In the genomic region with DNA sequence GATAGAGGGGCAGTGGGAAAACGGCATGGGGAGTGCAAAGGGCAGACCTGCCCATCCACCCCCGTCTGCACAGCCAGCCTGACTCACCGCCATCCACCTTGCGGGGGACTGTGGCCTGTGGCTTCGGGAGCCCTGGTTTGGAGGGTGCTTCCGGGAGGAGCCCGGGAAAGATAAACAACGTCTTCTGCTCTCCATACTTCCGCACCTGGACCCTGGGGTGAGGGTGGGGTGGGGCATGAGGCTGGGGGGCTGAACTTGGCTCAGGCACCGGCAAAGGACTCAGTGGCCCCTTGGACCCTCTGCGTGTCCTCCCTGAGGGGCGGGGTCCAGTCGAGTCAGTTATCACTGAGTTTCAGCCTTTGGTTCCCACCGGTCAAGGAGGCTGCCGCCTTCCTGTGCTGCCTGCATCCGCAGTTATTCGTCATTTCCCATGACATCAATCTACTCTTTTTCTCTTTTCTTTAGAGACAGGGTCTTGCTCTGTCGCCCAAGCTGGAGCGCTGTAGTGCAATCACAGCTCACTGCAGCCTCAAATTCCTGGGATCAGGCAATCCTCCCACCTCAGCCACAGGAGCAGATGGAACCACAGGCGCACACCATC, we compare ENCODE assay signal across 29 cellular contexts. TPM values are rescaled to one million over a fixed set of nuclear protein-coding genes. Genes with fewer than 3 reads are reported as not detected.
DNase-seq lines count a peak whose midpoint lies in the region; ATAC-seq lines count a peak whose summit lies in the region.
"Had no signal": no experiment of that assay in that cellular context is flagged by ENCODE, and none has a peak within 500 bp of the region (broad histone marks: within the 10 kb centered on the region; RNA-seq: fewer than 3 reads in every experiment).

No MANE protein-coding gene starts in this region.

- CTCF ChIA-PET in activated CD8-positive, alpha-beta memory T cell treated with anti-CD3 and anti-CD28 coated beads, Interleukin-2, amount 10 ng/mL, durations not matched to agents 7 days and 5 days (lab: Charles Lee): interaction anchor here (1.4 to 1.7 kb wide), 2 partner anchors 80 to 103 kb away, joined by 3 to 5 read pairs; no protein-coding TSS in a partner anchor

- H3K9me3 Mint-ChIP-seq in activated CD8-positive, alpha-beta memory T cell treated with anti-CD3 and anti-CD28 coated beads, Interleukin-2, amount 10 ng/mL, durations not matched to agents 7 days and 5 days (ENCODE audit: low read depth): no peaks in the 10 kb centered on the region
- H3K9me3 Mint-ChIP-seq: activated CD4-positive, alpha-beta memory T cell treated with anti-CD3 and anti-CD28 coated beads for 36 hours; CD4-positive, alpha-beta T cell; GM23338; HFFc6 had no signal

- H3K27me3 Mint-ChIP-seq in activated CD8-positive, alpha-beta memory T cell treated with anti-CD3 and anti-CD28 coated beads, Interleukin-2, amount 10 ng/mL, durations not matched to agents 7 days and 5 days: no peaks in the 10 kb centered on the region
- H3K27me3 Mint-ChIP-seq: activated CD4-positive, alpha-beta memory T cell treated with anti-CD3 and anti-CD28 coated beads for 36 hours; CD4-positive, alpha-beta T cell had no signal

- ATAC-seq in activated CD8-positive, alpha-beta memory T cell treated with anti-CD3 and anti-CD28 coated beads, Interleukin-2, amount 10 ng/mL, durations not matched to agents 7 days and 5 days: no peak
- no peak for ATAC-seq in HG02885 (IDR thresholded peaks at IDR 0.05; ENCODE audit: poor library complexity, unreplicated experiment)
- no peak for ATAC-seq in HG03139 (IDR thresholded peaks at IDR 0.05; ENCODE audit: unreplicated experiment)
- ATAC-seq: activated CD4-positive, CD25-positive, alpha-beta regulatory T cell treated with anti-CD3 and anti-CD28 coated beads, Interleukin-2, amount 50 U/mL, for 24 hours; body of pancreas; GM23338 had no signal

- H3K4me1 Mint-ChIP-seq in activated CD8-positive, alpha-beta memory T cell treated with anti-CD3 and anti-CD28 coated beads, Interleukin-2, amount 10 ng/mL, durations not matched to agents 7 days and 5 days: peaks cover 30% of the 10 kb centered on the region

- no peak overlapping the region for H3K4me3 Mint-ChIP-seq in activated CD8-positive, alpha-beta memory T cell treated with anti-CD3 and anti-CD28 coated beads, Interleukin-2, amount 10 ng/mL, durations not matched to agents 7 days and 5 days
- H3K4me3 Mint-ChIP-seq: activated CD4-positive, alpha-beta memory T cell treated with anti-CD3 and anti-CD28 coated beads for 36 hours; CD4-positive, alpha-beta T cell; GM23338; HFFc6 had no signal

- no peak for DNase-seq in activated CD8-positive, alpha-beta memory T cell treated with anti-CD3 and anti-CD28 coated beads, Interleukin-2, amount 10 ng/mL, durations not matched to agents 7 days and 5 days
- DNase-seq in activated CD8-positive, alpha-beta memory T cell treated with anti-CD3 and anti-CD28 coated beads for 24 hours: no peak
- DNase-seq in HT1080 (ENCODE audit: low read depth) (peak; percentile 25), dermis blood vessel endothelial cell (peak; percentile 82), lung microvascular endothelial cell (ENCODE audit: low read depth in 2 of 2) (peak; percentile 71 to 86), DMS114 treated with DMSO at 0.1 percent for 48 hours (lab: John Stamatoyannopoulos, UW; ENCODE audit: unreplicated experiment) (no peak)
- DNase-seq: activated CD4-positive, alpha-beta memory T cell treated with anti-CD3 and anti-CD28 coated beads for 36 hours; activated gamma-delta T cell; activated T-cell treated with anti-CD3 and anti-CD28 coated beads for 4 hours; adrenal gland; AML-193; body of pancreas; CD4-positive, alpha-beta T cell; cerebellar nuclear complex; dorsolateral prefrontal cortex; HFFc6; KBM-7; MG63; NCI-H1105 treated with DMSO at 0.1 percent for 48 hours; NCI-H2029; NCI-H526 treated with DMSO at 0.1 percent for 48 hours; nucleus accumbens; SIG-M5; testis had no signal

- peak overlapping the region; percentile 61 for H3K27ac Mint-ChIP-seq in activated CD8-positive, alpha-beta memory T cell treated with anti-CD3 and anti-CD28 coated beads, Interleukin-2, amount 10 ng/mL, durations not matched to agents 7 days and 5 days
- H3K27ac Mint-ChIP-seq: activated CD4-positive, alpha-beta memory T cell treated with anti-CD3 and anti-CD28 coated beads for 36 hours; CD4-positive, alpha-beta T cell; GM23338; HFFc6 had no signal

- peaks cover 6% of the 10 kb centered on the region for H3K36me3 Mint-ChIP-seq in activated CD8-positive, alpha-beta memory T cell treated with anti-CD3 and anti-CD28 coated beads, Interleukin-2, amount 10 ng/mL, durations not matched to agents 7 days and 5 days

RNA-seq across cellular contexts. Expression of a gene that starts 3.2 kb away (rescaled TPM):
- 100 to 1,000 TPM in 1 of 2 experiments, 10 to 100 TPM in 1; 77.2 to 100 TPM for total RNA-seq in activated CD8-positive, alpha-beta memory T cell treated with anti-CD3 and anti-CD28 coated beads, Interleukin-2, amount 10 ng/mL, durations not matched to agents 7 days and 5 days
- total RNA-seq in HT1080 (2014; rRNA removed; shearing (Covaris generic)): 23.5 and 25.5 TPM in 2 replicates
- 29.3 and 30.7 TPM in 2 replicates for polyA plus RNA-seq in HT1080 (2015; cell fraction: cytosol; rRNA removed)
- 63.3 and 74.7 TPM in 2 replicates for polyA plus RNA-seq in HT1080 (2015; cell fraction: nucleus; rRNA removed)
- total RNA-seq in dermis blood vessel endothelial cell (56.2 and 59.1 TPM in 2 replicates), lung microvascular endothelial cell (42.1 and 58.3 TPM in 2 replicates)

RNA-seq across cellular contexts. Expression of a gene that starts 5.3 kb away (rescaled TPM):
- total RNA-seq in activated CD8-positive, alpha-beta memory T cell treated with anti-CD3 and anti-CD28 coated beads, Interleukin-2, amount 10 ng/mL, durations not matched to agents 7 days and 5 days: 10 to 100 TPM; 13.7 to 22.2 TPM
- 34.1 and 38.7 TPM in 2 replicates for total RNA-seq in HT1080 (2014; rRNA removed; shearing (Covaris generic))
- polyA plus RNA-seq in HT1080 (2015; cell fraction: cytosol; rRNA removed): 39.0 and 40.7 TPM in 2 replicates
- polyA plus RNA-seq in HT1080 (2015; cell fraction: nucleus; rRNA removed): 92.5 and 101 TPM in 2 replicates
- 35.5 and 40.7 TPM in 2 replicates for total RNA-seq in dermis blood vessel endothelial cell
- total RNA-seq in lung microvascular endothelial cell: 17.7 and 20.4 TPM in 2 replicates

RNA-seq across cellular contexts. Expression of a gene that starts 13.7 kb away (rescaled TPM):
- 1 to 10 TPM in 1 of 2 experiments, under 1 TPM in 1; 0.67 to 1.0 TPM for total RNA-seq in activated CD8-positive, alpha-beta memory T cell treated with anti-CD3 and anti-CD28 coated beads, Interleukin-2, amount 10 ng/mL, durations not matched to agents 7 days and 5 days
- total RNA-seq in HT1080 (2014; rRNA removed; shearing (Covaris generic)): 0.07 and 0.14 TPM in 2 replicates
- polyA plus RNA-seq in HT1080 (2015; cell fraction: cytosol; rRNA removed): 0.19 TPM in 1 of 2 replicates, not detected in the other
- 0.23 and 1.4 TPM in 2 replicates for polyA plus RNA-seq in HT1080 (2015; cell fraction: nucleus; rRNA removed)
- total RNA-seq in dermis blood vessel endothelial cell (5.4 and 33.5 TPM in 2 replicates), lung microvascular endothelial cell (0.44 and 1.6 TPM in 2 replicates)

RNA-seq across cellular contexts. Expression of a gene that starts 33.0 kb away (rescaled TPM):
- total RNA-seq in activated CD8-positive, alpha-beta memory T cell treated with anti-CD3 and anti-CD28 coated beads, Interleukin-2, amount 10 ng/mL, durations not matched to agents 7 days and 5 days: 10 to 100 TPM; 13.8 to 22.3 TPM
- 0.18 and 0.43 TPM in 2 replicates for total RNA-seq in HT1080 (2014; rRNA removed; shearing (Covaris generic))
- polyA plus RNA-seq in HT1080 (2015; cell fraction: cytosol; rRNA removed): 0.10 and 0.42 TPM in 2 replicates
- polyA plus RNA-seq in HT1080 (2015; cell fraction: nucleus; rRNA removed): 0.72 and 1.7 TPM in 2 replicates
- total RNA-seq in dermis blood vessel endothelial cell (6.0 and 6.3 TPM in 2 replicates), lung microvascular endothelial cell (2.2 and 3.0 TPM in 2 replicates)
- total RNA-seq: HFFc6 had no signal

RNA-seq across cellular contexts. Expression of a gene that starts 38.3 kb away (rescaled TPM):
- 100 to 1,000 TPM in 1 of 2 experiments, 10 to 100 TPM in 1; 98.5 to 114 TPM for total RNA-seq in activated CD8-positive, alpha-beta memory T cell treated with anti-CD3 and anti-CD28 coated beads, Interleukin-2, amount 10 ng/mL, durations not matched to agents 7 days and 5 days
- total RNA-seq in HT1080 (2014; rRNA removed; shearing (Covaris generic)): not detected in 2 replicates
- polyA plus RNA-seq in HT1080 (2015; cell fraction: cytosol; rRNA removed): not detected in 2 replicates
- not detected in 2 replicates for polyA plus RNA-seq in HT1080 (2015; cell fraction: nucleus; rRNA removed)
- total RNA-seq in dermis blood vessel endothelial cell (0.09 TPM in 1 of 2 replicates, not detected in the other), lung microvascular endothelial cell (0.22 TPM in 1 of 2 replicates, not detected in the other)
- total RNA-seq: glomerular endothelial cell, HFFc6 had no signal

Comparison
In these comparisons a context has a peak if more than half of its experiments do, and no peak if none do; other contexts are left out.
1. DNase-seq: peak in HT1080 (single experiment), dermis blood vessel endothelial cell (single experiment) and lung microvascular endothelial cell (2 of 2); none in activated CD8-positive, alpha-beta memory T cell treated with anti-CD3 and anti-CD28 coated beads, Interleukin-2, amount 10 ng/mL, durations not matched to agents 7 days and 5 days (single experiment), activated CD8-positive, alpha-beta memory T cell treated with anti-CD3 and anti-CD28 coated beads for 24 hours (single experiment) and DMS114 treated with DMSO at 0.1 percent for 48 hours (single experiment).